Comparison of ENCODE assay signal across 21 cellular contexts in the genomic region with DNA sequence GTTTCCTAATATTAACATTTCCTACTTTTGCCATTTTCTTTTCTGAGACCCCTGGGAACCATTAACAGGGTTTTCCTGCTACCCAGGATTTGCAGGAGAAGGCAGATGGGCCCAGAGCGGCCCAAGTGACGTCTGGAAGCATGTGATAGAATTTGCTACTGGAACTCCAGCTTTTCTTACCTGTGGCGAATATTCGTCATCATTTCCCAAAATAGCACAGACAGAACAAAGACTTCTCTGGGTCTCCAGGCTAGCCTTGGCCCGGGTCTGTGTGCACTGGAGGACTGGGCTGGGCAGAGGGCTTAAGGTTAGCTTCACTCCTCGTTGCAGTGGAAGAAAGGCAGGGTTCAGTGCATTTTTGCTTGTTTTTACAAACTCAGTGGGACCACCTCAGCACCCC.
"Had no signal": no experiment of that assay in that cellular context is flagged by ENCODE, and none has a peak within 500 bp of the region (broad histone marks: within the 10 kb centered on the region; RNA-seq: fewer than 3 reads in every experiment).

No MANE protein-coding gene starts in this region.

- H3K9me3 ChIP-seq: gastrocnemius medialis, heart left ventricle, left lung, prostate gland, SJSA1, thyroid gland had no signal

- H3K9me3 Mint-ChIP-seq: activated B cell treated with CpG ODN at 0.5 μM for 24 hours; activated naive CD8-positive, alpha-beta T cell treated with anti-CD3 and anti-CD28 coated beads, Interleukin-2, amount 10 ng/mL, durations not matched to agents 7 days and 5 days; natural killer cell treated with Interleukin-12 subunit alpha and Interleukin-12 subunit beta and Interleukin-15 and Interleukin-18, amount 100 ng/mL, for 72 hours; T-helper 2 cell treated with Interferon-gamma antibody and Interleukin-4, amounts not matched to agents 5 μg/mL and 100 μg/mL, for 36 hours had no signal

- H3K27me3 Mint-ChIP-seq: activated naive CD8-positive, alpha-beta T cell treated with anti-CD3 and anti-CD28 coated beads, Interleukin-2, amount 10 ng/mL, durations not matched to agents 7 days and 5 days; memory B cell had no signal

- H3K27ac ChIP-seq: epithelial cell of prostate, left lung, prostate gland, SJSA1, thyroid gland had no signal

- H3K4me3 ChIP-seq: gastrocnemius medialis, heart left ventricle, left lung, prostate gland, SJSA1, thyroid gland had no signal

- H3K4me3 Mint-ChIP-seq: activated B cell treated with CpG ODN at 0.5 μM for 24 hours; activated CD8-positive, alpha-beta T cell treated with anti-CD3 and anti-CD28 coated beads, Interleukin-2, amount 10 ng/mL, durations not matched to agents 7 days and 5 days; activated naive CD8-positive, alpha-beta T cell treated with anti-CD3 and anti-CD28 coated beads, Interleukin-2, amount 10 ng/mL, durations not matched to agents 7 days and 5 days; memory B cell; natural killer cell treated with Interleukin-12 subunit alpha and Interleukin-12 subunit beta and Interleukin-15 and Interleukin-18, amount 100 ng/mL, for 72 hours; T-helper 2 cell treated with Interferon-gamma antibody and Interleukin-4, amounts not matched to agents 5 μg/mL and 100 μg/mL, for 36 hours had no signal

- H3K4me1 Mint-ChIP-seq: activated B cell treated with CpG ODN at 0.5 μM for 24 hours, memory B cell had no signal

- H3K27ac Mint-ChIP-seq: activated B cell treated with CpG ODN at 0.5 μM for 24 hours; activated CD8-positive, alpha-beta T cell treated with anti-CD3 and anti-CD28 coated beads, Interleukin-2, amount 10 ng/mL, durations not matched to agents 7 days and 5 days; activated naive CD8-positive, alpha-beta T cell treated with anti-CD3 and anti-CD28 coated beads, Interleukin-2, amount 10 ng/mL, durations not matched to agents 7 days and 5 days; memory B cell; natural killer cell treated with Interleukin-12 subunit alpha and Interleukin-12 subunit beta and Interleukin-15 and Interleukin-18, amount 100 ng/mL, for 72 hours; T-helper 2 cell treated with Interferon-gamma antibody and Interleukin-4, amounts not matched to agents 5 μg/mL and 100 μg/mL, for 36 hours had no signal

- H3K4me1 ChIP-seq: gastrocnemius medialis, prostate gland had no signal

- DNase-seq: activated B cell treated with CpG ODN at 0.5 μM for 24 hours; activated CD4-positive, alpha-beta T cell treated with anti-CD3 and anti-CD28 coated beads for 48 hours; activated CD8-positive, alpha-beta memory T cell treated with anti-CD3 and anti-CD28 coated beads, Interleukin-2, amount 50 U/mL, for 4 hours; activated CD8-positive, alpha-beta T cell treated with anti-CD3 and anti-CD28 coated beads, Interleukin-2, amount 10 ng/mL, durations not matched to agents 7 days and 5 days; activated gamma-delta T cell treated with Interleukin-2 at 50 U/mL for 16 hours; activated naive CD8-positive, alpha-beta T cell treated with anti-CD3 and anti-CD28 coated beads, Interleukin-2, amount 10 ng/mL, durations not matched to agents 7 days and 5 days; activated T-cell treated with anti-CD3 and anti-CD28 coated beads, Interleukin-2, amount 50 U/mL, for 48 hours; anterior cingulate cortex; dermis blood vessel endothelial cell; left lung; stimulated activated CD4-positive, alpha-beta T cell treated with anti-CD3 and anti-CD28 coated beads, Interleukin-12 subunit alpha, Interleukin-12 subunit beta, amount 100 ng/mL, for 4 hours; stimulated activated CD4-positive, alpha-beta T cell treated with anti-CD3 and anti-CD28 coated beads, Interleukin-2, amount 100 ng/mL, for 24 hours; thyroid gland had no signal

- ATAC-seq: activated CD8-positive, alpha-beta T cell treated with anti-CD3 and anti-CD28 coated beads, Interleukin-2, amount 10 ng/mL, durations not matched to agents 7 days and 5 days; natural killer cell treated with Interleukin-12 subunit alpha and Interleukin-12 subunit beta and Interleukin-15 and Interleukin-18, amount 100 ng/mL, for 72 hours had no signal

- H3K36me3 ChIP-seq: gastrocnemius medialis, heart left ventricle, left lung, prostate gland, SJSA1, thyroid gland had no signal

- H3K36me3 Mint-ChIP-seq: activated naive CD8-positive, alpha-beta T cell treated with anti-CD3 and anti-CD28 coated beads, Interleukin-2, amount 10 ng/mL, durations not matched to agents 7 days and 5 days; memory B cell; natural killer cell treated with Interleukin-12 subunit alpha and Interleukin-12 subunit beta and Interleukin-15 and Interleukin-18, amount 100 ng/mL, for 72 hours had no signal

- H3K27me3 ChIP-seq: gastrocnemius medialis, left lung, SJSA1, thyroid gland had no signal
